24 cellular contexts compared by ENCODE assay signal in the genomic region with DNA sequence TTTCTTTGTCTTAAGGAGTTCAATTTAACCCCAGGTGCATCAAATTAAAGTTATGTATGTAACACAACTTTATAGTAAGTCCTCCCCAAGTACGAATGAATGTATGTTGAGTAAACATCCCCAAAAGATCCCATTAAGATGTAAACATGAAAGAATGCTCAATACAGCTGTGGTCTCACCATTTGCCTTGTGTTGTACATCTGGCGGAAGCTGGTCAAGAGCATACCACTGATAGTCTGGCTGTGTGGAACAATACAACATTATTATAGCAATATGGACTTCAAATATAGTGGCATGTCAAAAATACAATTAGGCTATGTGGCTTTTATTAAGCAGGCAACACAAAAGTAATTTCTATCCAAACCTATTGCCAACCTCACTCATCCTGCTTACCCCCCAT. TPM values are rescaled to one million over a fixed set of nuclear protein-coding genes. Genes with fewer than 3 reads are reported as not detected.
DNase-seq lines count a peak whose midpoint lies in the region; ATAC-seq and TF ChIP-seq lines count a peak whose summit lies in the region.
"Had no signal": no experiment of that assay in that cellular context is flagged by ENCODE, and none has a peak within 500 bp of the region (broad histone marks: within the 10 kb centered on the region; RNA-seq: fewer than 3 reads in every experiment).

No MANE protein-coding gene starts in this region.

- H3K4me3 ChIP-seq in CD8-positive, alpha-beta memory T cell (ENCODE audit: low read length): no peak overlapping the region
- H3K4me3 ChIP-seq: colonic mucosa, mucosa of descending colon, neural progenitor cell, sigmoid colon, testis had no signal

- H3K36me3 Mint-ChIP-seq in T-helper 1 cell treated with Interleukin-12 subunit alpha and Interleukin-12 subunit beta and Interleukin-4 antibody, amounts not matched to agents 30 μg/mL and 1 μg/mL, for 36 hours (ENCODE audit: low read depth): peaks cover 17% of the 10 kb centered on the region
- peaks cover 4 to 42% (median 8%) of the 10 kb centered on the region in 3 donors for H3K36me3 Mint-ChIP-seq in CD8-positive, alpha-beta memory T cell
- H3K36me3 Mint-ChIP-seq in T-helper 17 cell (ENCODE audit: low read depth): no peaks in the 10 kb centered on the region
- H3K36me3 Mint-ChIP-seq in mesothelial cell of epicardium: no peaks in the 10 kb centered on the region
- H3K36me3 Mint-ChIP-seq: neural progenitor cell had no signal

- H3K9me3 ChIP-seq in CD8-positive, alpha-beta memory T cell (ENCODE audit: low read length): no peaks in the 10 kb centered on the region
- H3K9me3 ChIP-seq in T-helper 17 cell (ENCODE audit: control insufficient read depth, low read length, poor library complexity, severe bottlenecking): no peaks in the 10 kb centered on the region
- H3K9me3 ChIP-seq: colonic mucosa, mucosa of descending colon, sigmoid colon, testis had no signal

- H3K4me1 ChIP-seq in CD8-positive, alpha-beta memory T cell (ENCODE audit: insufficient read depth, low read length): peaks cover 26% of the 10 kb centered on the region
- H3K4me1 ChIP-seq: colonic mucosa, neural progenitor cell, sigmoid colon, testis had no signal

- POLR2A ChIA-PET in CD8-positive, alpha-beta memory T cell (lab: Charles Lee): no interaction called here

- no peaks in the 10 kb centered on the region for H3K9me3 Mint-ChIP-seq in T-helper 1 cell treated with Interleukin-12 subunit alpha and Interleukin-12 subunit beta and Interleukin-4 antibody, amounts not matched to agents 30 μg/mL and 1 μg/mL, for 36 hours
- H3K9me3 Mint-ChIP-seq in CD8-positive, alpha-beta memory T cell: no peaks in the 10 kb centered on the region
- no peaks in the 10 kb centered on the region for H3K9me3 Mint-ChIP-seq in mesothelial cell of epicardium
- H3K9me3 Mint-ChIP-seq: endodermal cell, neural progenitor cell had no signal

- H3K36me3 ChIP-seq in CD8-positive, alpha-beta memory T cell (ENCODE audit: insufficient read depth, low read length): no peaks in the 10 kb centered on the region
- H3K36me3 ChIP-seq: colonic mucosa, neural progenitor cell, sigmoid colon, WERI-Rb-1 had no signal

- DNase-seq in T-helper 1 cell (no peak), T-helper 17 cell (no peak), mesothelial cell of epicardium (ENCODE audit: low spot score in 2 of 2, unreplicated experiment in 2 of 2) (no peak), AML-193 (lab: John Stamatoyannopoulos, UW) (no peak)
- no peak for DNase-seq in CD8-positive, alpha-beta memory T cell
- DNase-seq in stimulated activated CD4-positive, alpha-beta T cell treated with anti-CD3 and anti-CD28 coated beads, Interleukin-15, amount 100 ng/mL, for 24 hours: no peak
- DNase-seq: amniotic stem cell, Calu3, colonic mucosa, endodermal cell, mucosa of descending colon, NCI-H146, NCI-H524, sigmoid colon, testis, WERI-Rb-1 had no signal

- CTCF ChIA-PET in CD8-positive, alpha-beta memory T cell (lab: Charles Lee): no interaction called here

- H3K27me3 ChIP-seq in CD8-positive, alpha-beta memory T cell (ENCODE audit: insufficient read depth, low read length, poor library complexity, severe bottlenecking): no peaks in the 10 kb centered on the region
- H3K27me3 ChIP-seq: colonic mucosa, neural progenitor cell, sigmoid colon, testis had no signal

- no peak overlapping the region for H3K27ac ChIP-seq in CD8-positive, alpha-beta memory T cell (ENCODE audit: low read depth, low read length)
- H3K27ac ChIP-seq: 22Rv1, colonic mucosa, neural progenitor cell, sigmoid colon, testis, WERI-Rb-1 had no signal

- peak overlapping the region; percentile 64 for H3K27ac Mint-ChIP-seq in T-helper 1 cell treated with Interleukin-12 subunit alpha and Interleukin-12 subunit beta and Interleukin-4 antibody, amounts not matched to agents 30 μg/mL and 1 μg/mL, for 36 hours
- H3K27ac Mint-ChIP-seq in CD8-positive, alpha-beta memory T cell: peak overlapping the region in 6 of 8 donors; percentile 21 to 72 (median 53)
- H3K27ac Mint-ChIP-seq in T-helper 17 cell (peak overlapping the region; percentile 19), mesothelial cell of epicardium (peak overlapping the region; percentile 87)
- H3K27ac Mint-ChIP-seq: endodermal cell, neural progenitor cell, progenitor cell of endocrine pancreas had no signal

- TF ChIP-seq CTCF in mesothelial cell of epicardium (IDR thresholded peaks at IDR 0.05; ENCODE audit: unreplicated experiment): no peak

- H3K4me3 Mint-ChIP-seq in T-helper 1 cell treated with Interleukin-12 subunit alpha and Interleukin-12 subunit beta and Interleukin-4 antibody, amounts not matched to agents 30 μg/mL and 1 μg/mL, for 36 hours: peak overlapping the region; percentile 54
- peak overlapping the region in 1 of 7 donors; percentile 15 for H3K4me3 Mint-ChIP-seq in CD8-positive, alpha-beta memory T cell
- H3K4me3 Mint-ChIP-seq in T-helper 17 cell (no peak overlapping the region), mesothelial cell of epicardium (no peak overlapping the region)
- H3K4me3 Mint-ChIP-seq: endodermal cell, neural progenitor cell had no signal

- ATAC-seq in T-helper 17 cell: no peak
- no peak for ATAC-seq in HG02981 (IDR thresholded peaks at IDR 0.05; ENCODE audit: unreplicated experiment)
- ATAC-seq: mucosa of descending colon had no signal

- no peaks in the 10 kb centered on the region for H3K27me3 Mint-ChIP-seq in T-helper 1 cell treated with Interleukin-12 subunit alpha and Interleukin-12 subunit beta and Interleukin-4 antibody, amounts not matched to agents 30 μg/mL and 1 μg/mL, for 36 hours (ENCODE audit: low read depth)
- no peaks in the 10 kb centered on the region for H3K27me3 Mint-ChIP-seq in CD8-positive, alpha-beta memory T cell
- H3K27me3 Mint-ChIP-seq in T-helper 17 cell (no peaks in the 10 kb centered on the region), mesothelial cell of epicardium (ENCODE audit: low read depth) (no peaks in the 10 kb centered on the region)
- H3K27me3 Mint-ChIP-seq: progenitor cell of endocrine pancreas had no signal

- peaks cover 34% of the 10 kb centered on the region for H3K4me1 Mint-ChIP-seq in T-helper 1 cell treated with Interleukin-12 subunit alpha and Interleukin-12 subunit beta and Interleukin-4 antibody, amounts not matched to agents 30 μg/mL and 1 μg/mL, for 36 hours (ENCODE audit: low read depth)
- H3K4me1 Mint-ChIP-seq in CD8-positive, alpha-beta memory T cell: peaks cover 30 to 39% (median 38%) of the 10 kb centered on the region in 3 donors
- H3K4me1 Mint-ChIP-seq in T-helper 17 cell: peaks cover 16% of the 10 kb centered on the region
- H3K4me1 Mint-ChIP-seq in mesothelial cell of epicardium: peaks cover 25% of the 10 kb centered on the region
- H3K4me1 Mint-ChIP-seq: endodermal cell, neural progenitor cell had no signal

RNA-seq across cellular contexts. Expression of a gene that starts 25.7 kb away (rescaled TPM):
- 10 to 100 TPM; 13.7 to 15.7 TPM for total RNA-seq in CD8-positive, alpha-beta memory T cell
- polyA plus RNA-seq in CD8-positive, alpha-beta memory T cell: 7.0 TPM
- under 1 TPM; 0.12 to 0.47 TPM for total RNA-seq in T-helper 17 cell
- total RNA-seq in mesothelial cell of epicardium: 0.27 to 0.51 TPM (median 0.27 TPM) in 3 replicates
- total RNA-seq: bronchial epithelial cell, Calu3, lower leg skin, progenitor cell of endocrine pancreas, SK-MEL-5 had no signal

Comparison
In these comparisons a context has a peak if more than half of its experiments do, and no peak if none do; other contexts are left out.
1. H3K27ac Mint-ChIP-seq: peak in every context shown above with its lines; median percentile 87 in mesothelial cell of epicardium; 64 in T-helper 1 cell treated with Interleukin-12 subunit alpha and Interleukin-12 subunit beta and Interleukin-4 antibody, amounts not matched to agents 30 μg/mL and 1 μg/mL, for 36 hours; 53 in CD8-positive, alpha-beta memory T cell; 19 in T-helper 17 cell.